Comparison of ENCODE assay signal across 9 cellular contexts in genomic region chr17:7650509-7651096, GRCh38. TPM values are rescaled to one million over a fixed set of nuclear protein-coding genes. Genes with fewer than 3 reads are reported as not detected.
DNase-seq lines count a peak whose midpoint lies in the region; ATAC-seq, FAIRE-seq and TF ChIP-seq lines count a peak whose summit lies in the region.
"Had no signal": no experiment of that assay in that cellular context is flagged by ENCODE, and none has a peak within 500 bp of the region (broad histone marks: within the 10 kb centered on the region; RNA-seq: fewer than 3 reads in every experiment).

Gene ATP1B2, plus strand, starts transcription at chr17:7650926. Its CDS starts 593 bp downstream, at chr17:7651519.

- H3K27me3 ChIP-seq in Karpas-422 (ENCODE audit: low read length) (no peaks in the 10 kb centered on the region), gastrocnemius medialis (peaks cover 42 to 52% (median 47%) of the 10 kb centered on the region in 3 donors)

- TF ChIP-seq CTCF in gastrocnemius medialis (IDR thresholded peaks at IDR 0.05 in 4 of 5, conservative IDR thresholded peaks at IDR 0.05 in 1 of 5), result no peak

- no peak for FAIRE-seq in H54 (lab: Jason Lieb, UNC)

- H4K20me1 ChIP-seq in Karpas-422 (ENCODE audit: insufficient read depth, low read depth, low read length), result 0 out of 2 replicates have a peak, but pooled peaks cover 4% of the 10 kb centered on the region

- no peak within 1 kb of the TSS for H2AFZ ChIP-seq in Karpas-422 (ENCODE audit: low read length)

- H3K9me2 ChIP-seq in Karpas-422 (replicated peaks; ENCODE audit: insufficient read depth, low read length), result no peaks in the 10 kb centered on the region

- H3K79me2 ChIP-seq in Karpas-422 (ENCODE audit: low read length), result no peaks in the 10 kb centered on the region

- H3K27ac ChIP-seq in Karpas-422 (ENCODE audit: low read length), result no peak within 1 kb of the TSS
- H3K27ac ChIP-seq in gastrocnemius medialis, result peak within 1 kb of the TSS; percentile 27 to 58 (median 48)

- ATAC-seq in gastrocnemius medialis, result peak; percentile 43 to 57
- no peak for ATAC-seq in GM19035 (IDR thresholded peaks at IDR 0.05; ENCODE audit: unreplicated experiment)

- TF ChIP-seq POLR2A in gastrocnemius medialis (IDR thresholded peaks at IDR 0.05), result no peak
- no peak for TF ChIP-seq POLR2A in H54 (IDR thresholded peaks at IDR 0.05; ENCODE audit: low read depth, low read length)

- H3K4me3 ChIP-seq in Karpas-422 (ENCODE audit: low read length) (peak within 1 kb of the TSS; percentile 60; the same call in 1 of the 2 replicates), iPS-11a (ENCODE audit: low read depth, low read length) (peak within 1 kb of the TSS; percentile 50), gastrocnemius medialis (peak within 1 kb of the TSS; percentile 47 to 59 (median 56))

- H3K36me3 ChIP-seq in Karpas-422 (ENCODE audit: insufficient read depth, low read length), result no peaks in the 10 kb centered on the region
- H3K36me3 ChIP-seq in gastrocnemius medialis, result no peaks in the 10 kb centered on the region

- intact Hi-C loops in gastrocnemius medialis (cut with DNase I; ENCODE audit: low total_unique reads), result loop anchor here (1.0 kb wide), 1 partner anchor 38 kb away; the partner anchor contains the start of gene WRAP53

- peak within 1 kb of the TSS; percentile 76 for H3K4me2 ChIP-seq in Karpas-422 (ENCODE audit: low read depth, low read length, poor library complexity, severe bottlenecking)

- H3K9me3 ChIP-seq in Karpas-422 (ENCODE audit: low read length), result no peaks in the 10 kb centered on the region
- no peaks in the 10 kb centered on the region for H3K9me3 ChIP-seq in gastrocnemius medialis

- DNase-seq in DMS 273 (lab: John Stamatoyannopoulos, UW; ENCODE audit: unreplicated experiment) (peak; percentile 86), Karpas-422 (peak; percentile 88), T-helper 9 cell (peak; percentile 69), astrocyte of the hippocampus (ENCODE audit: low read depth, low spot score) (peak; percentile 60), gastrocnemius medialis (peak; percentile 19 to 42), H54 (ENCODE audit: insufficient read length, low spot score) (no peak)

- H3K4me1 ChIP-seq in Karpas-422 (ENCODE audit: low read length) (peaks cover 8% of the 10 kb centered on the region), gastrocnemius medialis (peaks cover 7 to 17% of the 10 kb centered on the region in 2 donors)

- peak within 1 kb of the TSS; percentile 39 for H3K9ac ChIP-seq in Karpas-422 (ENCODE audit: low read length)

- in situ Hi-C loops in gastrocnemius medialis (cut with MboI; ENCODE audit: low sequenced_read_pairs in 4 of 4), result no loop called here

RNA-seq across cellular contexts. Expression of gene ATP1B2, which starts in this region (rescaled TPM):
- total RNA-seq in Karpas-422 (2014; rRNA removed; shearing (Covaris generic); ENCODE audit: low replicate concordance), result not detected in 2 replicates
- under 1 TPM; 0.10 to 0.81 (median 0.21) TPM for total RNA-seq in gastrocnemius medialis
- total RNA-seq: HT1080 had no signal

Comparison
In these comparisons a context has a peak if more than half of its experiments do, and no peak if none do; other contexts are left out.
1. Peak in DNase-seq, H3K4me3 ChIP-seq, H3K9ac ChIP-seq and H3K4me2 ChIP-seq in Karpas-422; RNA of the gene not detected or under 1 TPM.
2. Peak in DNase-seq, ATAC-seq, H3K4me3 ChIP-seq and H3K27ac ChIP-seq in gastrocnemius medialis; RNA of the gene not detected or under 1 TPM.